23 cellular contexts compared by ENCODE assay signal in genomic region chr12:70268972-70269371, GRCh38. TPM values are rescaled to one million over a fixed set of nuclear protein-coding genes. Genes with fewer than 3 reads are reported as not detected.
A peak's percentile ranks its signal among the peaks of the same experiment; 100 is the strongest.
DNase-seq lines count a peak whose midpoint lies in the region; ATAC-seq, FAIRE-seq and TF ChIP-seq lines count a peak whose summit lies in the region.
"Had no signal": no experiment of that assay in that cellular context is flagged by ENCODE, and none has a peak within 500 bp of the region (broad histone marks: within the 10 kb centered on the region; RNA-seq: fewer than 3 reads in every experiment).

No MANE protein-coding gene starts in this region.

- no peaks in the 10 kb centered on the region for H3K9me2 ChIP-seq in SK-N-SH
- H3K9me2 ChIP-seq in OCI-LY7 (ENCODE audit: insufficient read depth, low read length) = no peaks in the 10 kb centered on the region

- H3K4me2 ChIP-seq in SK-N-SH (no peak overlapping the region), OCI-LY7 (ENCODE audit: low read length) (peak overlapping the region; percentile 59)

- peak overlapping the region in 1 of 2 experiments; percentile 47; a peak in 2 of 4 replicates for H3K27ac ChIP-seq in SK-N-SH (ENCODE audit: low read depth in 2 of 2, low read length in 1 of 2)
- no peak overlapping the region for H3K27ac ChIP-seq in OCI-LY7 (ENCODE audit: low read depth, low read length, poor library complexity, severe bottlenecking)
- H3K27ac ChIP-seq: GM23248, Peyer's patch, SK-N-MC had no signal

- 67% methylated on average over 2 of the region's 2 CpGs for WGBS in SK-N-SH (ENCODE audit: low lambda C conversion rate)

- peaks cover 10 to 11% of the 10 kb centered on the region in 2 experiments; a peak in 2 of 4 replicates for H3K4me1 ChIP-seq in SK-N-SH (ENCODE audit: control insufficient read depth in 1 of 2, insufficient read depth in 2 of 2, low read depth in 1 of 2, low read length in 1 of 2)
- H3K4me1 ChIP-seq in OCI-LY7 (ENCODE audit: insufficient read depth, low read length, poor library complexity, severe bottlenecking) = peaks cover 58% of the 10 kb centered on the region

- H2AFZ ChIP-seq in SK-N-SH (ENCODE audit: low read depth) (no peak overlapping the region), OCI-LY7 (ENCODE audit: low read length) (no peak overlapping the region)
- H2AFZ ChIP-seq: GM23248 had no signal

- ATAC-seq in SK-N-SH treated with all-trans-retinoic acid at 6 μM for 48 hours = no peak; the same call in 2 of the 3 replicates
- ATAC-seq: HCT116 had no signal

- POLR2A ChIA-PET in SK-N-SH (lab: Yijun Ruan, JAX) = no interaction called here
- POLR2A ChIA-PET in OCI-LY7 (lab: Charles Lee) = interaction anchor here (0.8 to 1.5 kb wide), 3 partner anchors 10 to 24 kb away, joined by 4 to 5 read pairs (median 4); no protein-coding TSS in a partner anchor

- no TSS peak for BruUV-seq in OCI-LY7 (replicated peaks; lab: Mats Ljungman, UMichigan)

- no peaks in the 10 kb centered on the region for H3K27me3 ChIP-seq in SK-N-SH (ENCODE audit: insufficient read depth)
- H3K27me3 ChIP-seq: Peyer's patch had no signal

- no peak overlapping the region for H3K9ac ChIP-seq in SK-N-SH
- H3K9ac ChIP-seq: GM23248 had no signal

- H4K20me1 ChIP-seq in SK-N-SH (ENCODE audit: insufficient read depth) = peaks cover 82% of the 10 kb centered on the region
- H4K20me1 ChIP-seq in OCI-LY7 (ENCODE audit: insufficient read depth, low read length) = peaks cover 9% of the 10 kb centered on the region; the same call in 1 of the 2 replicates

- DNase-seq in SK-N-SH (no peak), OCI-LY7 (ENCODE audit: low spot score) (no peak), renal cortical epithelial cell (ENCODE audit: low read depth) (peak; percentile 42), amniotic stem cell (lab: John Stamatoyannopoulos, UW) (no peak), HCEC 1CT (no peak), NCI-H226 (no peak)
- DNase-seq: 8988T, Calu3, GM23248, KBM-7, NCI-H1105, NCI-H1436 treated with DMSO at 0.1 percent for 48 hours, NCI-H187 treated with DMSO at 0.1 percent for 48 hours, NCI-H2171 treated with DMSO at 0.1 percent for 48 hours, NCI-H526 treated with DMSO at 0.1 percent for 48 hours, OCI-M1, Peyer's patch, SHP77 treated with DMSO at 0.1 percent for 48 hours, T-helper 1 cell had no signal

- H3K4me3 ChIP-seq in SK-N-SH (ENCODE audit: low read depth in 2 of 2, low read length in 1 of 2) (no peak overlapping the region), OCI-LY7 (ENCODE audit: low read depth, low read length, poor library complexity, severe bottlenecking) (no peak overlapping the region)
- H3K4me3 ChIP-seq: GM23248, Peyer's patch, SK-N-MC had no signal

- intact Hi-C loops in OCI-LY7 (cut with micrococcal nuclease; ENCODE audit: unreplicated experiment) = loop anchor here (10.0 kb wide), 1 partner anchor 1416 kb away; the partner anchor contains the start of gene TMEM19

- H3K79me2 ChIP-seq in SK-N-SH (ENCODE audit: insufficient read depth) (peaks cover 100% of the 10 kb centered on the region), OCI-LY7 (ENCODE audit: insufficient read depth, low read depth, low read length) (peaks cover 100% of the 10 kb centered on the region)

- H3K9me3 ChIP-seq in SK-N-SH = no peaks in the 10 kb centered on the region
- H3K9me3 ChIP-seq in OCI-LY7 (ENCODE audit: low read length) = peaks cover 2% of the 10 kb centered on the region; the same call in 1 of the 2 replicates
- H3K9me3 ChIP-seq: Peyer's patch had no signal

- H3F3A ChIP-seq in SK-N-SH (replicated peaks; ENCODE audit: insufficient read depth) = no peaks in the 10 kb centered on the region

- H3K36me3 ChIP-seq in SK-N-SH (replicated peaks in 1 of 2; ENCODE audit: control insufficient read depth in 1 of 2, insufficient read depth in 2 of 2, low read length in 1 of 2) = peaks cover 2 to 20% of the 10 kb centered on the region in 2 experiments
- peaks cover 52% of the 10 kb centered on the region for H3K36me3 ChIP-seq in OCI-LY7 (ENCODE audit: insufficient read depth, low read length)
- H3K36me3 ChIP-seq: Peyer's patch had no signal

- peak in 1 of 2 experiments; percentile 48; a peak in 1 of 4 replicates for TF ChIP-seq EP300 in SK-N-SH (IDR thresholded peaks at IDR 0.05; ENCODE audit: borderline replicate concordance in 1 of 2, low read depth in 1 of 2, low read length in 1 of 2)

- peak; percentile 66 for FAIRE-seq in islet of Langerhans (lab: Jason Lieb, UNC)

- CTCF ChIA-PET in SK-N-SH (lab: Yijun Ruan, JAX) = interaction anchor here (1.1 to 2.0 kb wide), 2 partner anchors 13 to 368 kb away, joined by 3 to 5 read pairs; no protein-coding TSS in a partner anchor
- CTCF ChIA-PET in OCI-LY7 (lab: Charles Lee; ENCODE audit: unreplicated experiment) = no interaction called here

- no peak for TF ChIP-seq CTCF in SK-N-SH (IDR thresholded peaks at IDR 0.05)
- TF ChIP-seq CTCF in OCI-LY7 (conservative IDR thresholded peaks at IDR 0.05; ENCODE audit: low read length) = no peak

- TF ChIP-seq RAD21 in SK-N-SH (IDR thresholded peaks at IDR 0.05; ENCODE audit: low read length) = no peak

TF ChIP-seq in SK-N-SH treated with all-trans-retinoic acid at 6 μM for 48 hours, 23 proteins besides CTCF, POLR2A, EP300 and RAD21:
- no peak for TF ChIP-seq ZNF565 (CRISPR knock-in tag; conservative IDR thresholded peaks at IDR 0.05; ENCODE audit: low read depth)
- peak; percentile 32; the same call in 1 of the 2 replicates for TF ChIP-seq ISL1 (CRISPR knock-in tag; IDR thresholded peaks at IDR 0.05)

TF ChIP-seq in SK-N-SH, 30 proteins besides CTCF, POLR2A, EP300 and RAD21:
- no peak for TF ChIP-seq USF1 (IDR thresholded peaks at IDR 0.05; ENCODE audit: borderline replicate concordance, low read depth)
- no peak for TF ChIP-seq JUND (IDR thresholded peaks at IDR 0.05)
- TF ChIP-seq EZH2phosphoT487 (IDR thresholded peaks at IDR 0.05; ENCODE audit: borderline replicate concordance, low read depth) = no peak
- TF ChIP-seq ELF1 (IDR thresholded peaks at IDR 0.05) = no peak
- TF ChIP-seq RXRA (IDR thresholded peaks at IDR 0.05; ENCODE audit: borderline replicate concordance, low read depth) = no peak
- no peak for TF ChIP-seq FOXJ3 (CRISPR knock-in tag; IDR thresholded peaks at IDR 0.05)
- no peak for TF ChIP-seq PBX3 (IDR thresholded peaks at IDR 0.05)

RNA-seq across cellular contexts. Expression of gene CNOT2, which starts 25.7 kb away (rescaled TPM):
- 45.3 and 51.5 TPM in 2 replicates for polyA plus RNA-seq in SK-N-SH (2012; rRNA removed)
- polyA plus RNA-seq in SK-N-SH (2012; cell fraction: cytosol; rRNA removed) = 53.9 and 56.0 TPM in 2 replicates
- 30.0 and 64.4 TPM in 2 replicates for polyA plus RNA-seq in SK-N-SH (2012; cell fraction: nucleus; rRNA removed)
- total RNA-seq in OCI-LY7 (2014; rRNA removed; shearing (Covaris generic)) = 123 and 146 TPM in 2 replicates
- total RNA-seq in OCI-LY7 (2022) (109 and 121 TPM in 2 replicates), renal cortical epithelial cell (151 and 250 TPM in 2 replicates)
